In the genomic region with DNA sequence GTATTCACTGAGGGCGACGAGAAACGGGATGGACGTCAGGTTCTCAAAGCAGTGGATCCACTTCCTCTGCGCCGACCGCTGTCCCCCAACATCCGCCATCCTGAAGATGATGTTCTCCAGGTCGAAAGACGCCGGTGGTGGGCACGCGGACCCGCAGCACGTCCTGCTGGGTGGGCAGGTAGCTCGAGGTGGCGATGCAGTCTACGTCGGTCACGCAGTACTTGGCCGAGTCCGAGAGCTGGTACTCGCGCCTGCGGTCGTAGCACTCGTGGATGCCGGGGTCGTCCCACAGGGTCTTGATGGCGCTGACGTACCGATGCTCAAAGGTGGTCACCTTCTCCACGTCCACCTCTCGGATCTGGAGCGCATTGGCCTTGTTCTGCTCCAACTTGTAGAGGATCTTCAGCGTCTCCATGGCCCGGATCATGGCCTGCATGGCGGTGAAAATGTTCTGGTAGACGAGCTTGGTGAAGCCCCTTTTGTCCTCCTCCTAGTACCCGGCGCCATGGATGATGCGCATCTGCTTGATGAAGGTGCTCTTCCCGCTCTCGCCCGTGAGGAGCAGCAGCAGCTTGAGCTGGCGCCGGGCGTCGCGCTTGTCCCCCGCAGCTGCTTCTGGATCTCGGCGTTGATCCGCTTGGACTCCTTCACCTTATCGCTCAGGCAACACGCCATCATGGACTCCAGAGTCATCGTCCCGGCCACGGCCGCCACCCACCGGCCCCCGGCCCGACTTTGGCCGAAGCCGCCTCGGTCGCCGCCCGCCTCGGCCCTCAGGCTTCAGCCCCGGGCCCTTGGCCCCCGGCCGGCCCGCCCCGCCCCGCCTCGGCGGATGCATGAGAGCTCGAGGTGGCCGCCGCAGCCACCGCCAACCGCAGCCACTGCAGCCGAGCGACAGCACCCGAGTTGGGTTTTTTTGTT, we compare ENCODE assay signal across 10 cellular contexts.
DNase-seq lines count a peak whose midpoint lies in the region; ATAC-seq and TF ChIP-seq lines count a peak whose summit lies in the region.
"Had no signal": no experiment of that assay in that cellular context is flagged by ENCODE, and none has a peak within 500 bp of the region (broad histone marks: within the 10 kb centered on the region; RNA-seq: fewer than 3 reads in every experiment).

No MANE protein-coding gene starts in this region.

- H3K36me3 Mint-ChIP-seq in activated T-cell treated with anti-CD3 and anti-CD28 coated beads, Interleukin-2, amount 50 U/mL, for 4 hours (ENCODE audit: insufficient read depth) = no peaks in the 10 kb centered on the region

- H3K9me3 Mint-ChIP-seq in activated T-cell treated with anti-CD3 and anti-CD28 coated beads, Interleukin-2, amount 50 U/mL, for 4 hours = no peaks in the 10 kb centered on the region
- no peaks in the 10 kb centered on the region for H3K9me3 Mint-ChIP-seq in stimulated activated naive CD8-positive, alpha-beta T cell treated with anti-CD3 and anti-CD28 coated beads, Interleukin-15, amount 100 ng/mL, for 72 hours

- no peak for TF ChIP-seq CTCF in fibroblast of villous mesenchyme (IDR thresholded peaks at IDR 0.05; ENCODE audit: insufficient read depth, low read depth, low read length)

- H3K4me1 Mint-ChIP-seq in activated T-cell treated with anti-CD3 and anti-CD28 coated beads, Interleukin-2, amount 50 U/mL, for 4 hours (ENCODE audit: low read depth) = peaks cover 6% of the 10 kb centered on the region
- peaks cover 14% of the 10 kb centered on the region for H3K4me1 Mint-ChIP-seq in stimulated activated naive CD8-positive, alpha-beta T cell treated with anti-CD3 and anti-CD28 coated beads, Interleukin-15, amount 100 ng/mL, for 72 hours

- peaks cover 12% of the 10 kb centered on the region for H3K27me3 Mint-ChIP-seq in activated T-cell treated with anti-CD3 and anti-CD28 coated beads, Interleukin-2, amount 50 U/mL, for 4 hours (ENCODE audit: low read depth)
- H3K27me3 Mint-ChIP-seq in stimulated activated naive CD8-positive, alpha-beta T cell treated with anti-CD3 and anti-CD28 coated beads, Interleukin-15, amount 100 ng/mL, for 72 hours = peaks cover 23% of the 10 kb centered on the region

- peak; percentile 52 to 70 for ATAC-seq in activated T-cell treated with anti-CD3 and anti-CD28 coated beads, Interleukin-2, amount 50 U/mL, for 4 hours
- ATAC-seq in stimulated activated naive CD8-positive, alpha-beta T cell treated with anti-CD3 and anti-CD28 coated beads, Interleukin-15, amount 100 ng/mL, for 72 hours = peak; percentile 68
- ATAC-seq in HG02970 (IDR thresholded peaks at IDR 0.05; ENCODE audit: low FRiP score, unreplicated experiment) = no peak
- ATAC-seq: HCT116 had no signal

- peak overlapping the region; percentile 45 for H3K4me3 ChIP-seq in fibroblast of villous mesenchyme (ENCODE audit: low read depth, low read length)
- H3K4me3 ChIP-seq: BLaER1 had no signal

- H3K27ac Mint-ChIP-seq in stimulated activated naive CD8-positive, alpha-beta T cell treated with anti-CD3 and anti-CD28 coated beads, Interleukin-15, amount 100 ng/mL, for 72 hours = peak overlapping the region in 1 of 2 donors; percentile 48

- peak overlapping the region; percentile 58 for H3K4me3 Mint-ChIP-seq in activated T-cell treated with anti-CD3 and anti-CD28 coated beads, Interleukin-2, amount 50 U/mL, for 4 hours
- H3K4me3 Mint-ChIP-seq in stimulated activated naive CD8-positive, alpha-beta T cell treated with anti-CD3 and anti-CD28 coated beads, Interleukin-15, amount 100 ng/mL, for 72 hours = peak overlapping the region; percentile 56 to 72

- DNase-seq in NCI-H2171 treated with DMSO at 0.1 percent for 48 hours (lab: John Stamatoyannopoulos, UW) (peak; percentile 35), NCI-H2171 (lab: John Stamatoyannopoulos, UW) (no peak), fibroblast of villous mesenchyme (ENCODE audit: low read depth) (peak; percentile 25), Kasumi-1 (lab: John Stamatoyannopoulos, UW) (no peak), NOMO-1 (lab: John Stamatoyannopoulos, UW; ENCODE audit: unreplicated experiment in 2 of 2) (no peak)
- DNase-seq in activated T-cell treated with anti-CD3 and anti-CD28 coated beads, Interleukin-2, amount 50 U/mL, for 4 hours = no peak
- peak; percentile 36 to 47 for DNase-seq in stimulated activated naive CD8-positive, alpha-beta T cell treated with anti-CD3 and anti-CD28 coated beads, Interleukin-15, amount 100 ng/mL, for 72 hours

Comparison
In these comparisons a context has a peak if more than half of its experiments do, and no peak if none do; other contexts are left out.
1. DNase-seq: peak in NCI-H2171 treated with DMSO at 0.1 percent for 48 hours (single experiment), fibroblast of villous mesenchyme (single experiment) and stimulated activated naive CD8-positive, alpha-beta T cell treated with anti-CD3 and anti-CD28 coated beads, Interleukin-15, amount 100 ng/mL, for 72 hours (2 of 2); none in NCI-H2171 (single experiment), activated T-cell treated with anti-CD3 and anti-CD28 coated beads, Interleukin-2, amount 50 U/mL, for 4 hours (single experiment), Kasumi-1 (0 of 2) and NOMO-1 (0 of 2).